In the genomic region with DNA sequence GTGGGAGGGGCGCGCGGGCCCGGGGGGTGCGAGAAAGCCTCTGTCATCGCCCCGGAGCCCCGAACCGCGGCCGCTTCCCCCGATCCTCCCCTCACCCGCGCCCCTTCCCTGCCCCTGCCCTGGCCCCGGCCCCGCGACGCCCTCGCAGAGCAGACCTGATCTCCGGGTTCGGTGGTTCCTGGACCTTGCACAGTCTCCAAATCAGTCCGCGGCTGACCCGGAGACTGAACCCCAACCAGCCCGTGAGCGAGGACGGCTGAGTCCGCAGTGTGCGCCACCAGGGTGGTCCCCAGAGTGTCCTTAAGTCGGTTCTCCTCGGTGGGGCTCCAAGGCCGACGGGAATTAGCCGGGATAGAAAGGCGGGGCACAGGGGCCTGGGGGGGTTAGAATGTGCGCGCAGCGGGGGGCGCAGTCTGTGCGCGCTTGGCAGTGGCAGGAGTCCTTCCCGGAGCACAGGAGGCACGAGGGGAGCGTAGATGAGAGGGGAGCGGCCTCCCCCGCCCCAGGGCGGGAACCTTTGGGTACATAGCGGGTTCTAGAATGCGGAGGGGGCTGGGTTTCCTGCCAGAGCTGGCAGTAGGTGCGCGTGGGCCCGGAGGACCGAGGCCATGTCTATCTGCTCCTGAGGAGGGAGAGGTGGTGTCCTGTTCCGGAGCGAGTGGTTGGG, we compare ENCODE assay signal across 8 cellular contexts. TPM values are rescaled to one million over a fixed set of nuclear protein-coding genes. Genes with fewer than 3 reads are reported as not detected.
DNase-seq lines count a peak whose midpoint lies in the region; ATAC-seq, FAIRE-seq and TF ChIP-seq lines count a peak whose summit lies in the region.

No MANE protein-coding gene starts in this region.

- H3K9me2 ChIP-seq in HCT116 (ENCODE audit: insufficient read depth): no peaks in the 10 kb centered on the region

- peaks cover 11 to 15% (median 13%) of the 10 kb centered on the region in 3 donors for H3K4me1 Mint-ChIP-seq in T-cell

- no peaks in the 10 kb centered on the region for H3K27me3 ChIP-seq in HCT116 (ENCODE audit: insufficient read depth, low read length)
- H3K27me3 ChIP-seq in effector memory CD4-positive, alpha-beta T cell (replicated peaks; ENCODE audit: control insufficient read depth, insufficient read depth, low read length, poor library complexity, severe bottlenecking): no peaks in the 10 kb centered on the region
- H3K27me3 ChIP-seq in mucosa of rectum (ENCODE audit: control insufficient read depth in 2 of 2, insufficient read depth in 2 of 2, low read length in 2 of 2): no peaks in the 10 kb centered on the region

- no peak for TF ChIP-seq CTCF in HCT116 (IDR thresholded peaks at IDR 0.05 in 2 of 3, conservative IDR thresholded peaks at IDR 0.05 in 1 of 3; ENCODE audit: borderline replicate concordance in 1 of 3, insufficient read depth in 1 of 3, low read depth in 2 of 3, low read length in 2 of 3)

- H3K36me3 ChIP-seq in HCT116 (ENCODE audit: control insufficient read depth in 1 of 2, insufficient read depth in 2 of 2, low read length in 2 of 2) (peaks cover 4 to 16% of the 10 kb centered on the region in 2 experiments; a peak in 2 of 4 replicates), mucosa of rectum (ENCODE audit: control insufficient read depth in 2 of 2, insufficient read depth in 2 of 2, low read length in 2 of 2) (no peaks in the 10 kb centered on the region)
- H3K36me3 ChIP-seq in effector memory CD4-positive, alpha-beta T cell (ENCODE audit: control insufficient read depth, insufficient read depth, low read length): no peaks in the 10 kb centered on the region

- H3K27ac Mint-ChIP-seq in T-cell: peak overlapping the region; percentile 55

- H3K36me3 Mint-ChIP-seq in T-cell: no peaks in the 10 kb centered on the region

- H3K27me3 Mint-ChIP-seq in T-cell: no peaks in the 10 kb centered on the region

- intact Hi-C loops in HCT116 (cut with micrococcal nuclease): loop anchor here (2.0 kb wide), 1 partner anchor 68 kb away; no protein-coding TSS in a partner anchor

- H3K9me3 ChIP-seq in HCT116 (ENCODE audit: control insufficient read depth in 1 of 2, insufficient read depth in 1 of 2, low read depth in 1 of 2, low read length in 2 of 2) (no peaks in the 10 kb centered on the region), mucosa of rectum (ENCODE audit: control insufficient read depth in 2 of 2, low read length in 2 of 2) (no peaks in the 10 kb centered on the region)
- no peaks in the 10 kb centered on the region for H3K9me3 ChIP-seq in effector memory CD4-positive, alpha-beta T cell (ENCODE audit: control insufficient read depth, low read length)

- CTCF ChIA-PET in HCT116 (lab: Charles Lee): no interaction called here
- CTCF ChIA-PET in T-cell (lab: Charles Lee): no interaction called here

- no peaks in the 10 kb centered on the region for H4K20me1 ChIP-seq in HCT116 (ENCODE audit: insufficient read depth)

- POLR2A ChIA-PET in HCT116 (lab: Charles Lee): no interaction called here
- POLR2A ChIA-PET in T-cell (lab: Charles Lee): no interaction called here

- FAIRE-seq in urothelium cell line (lab: Jason Lieb, UNC) (no peak), frontal cortex (lab: Jason Lieb, UNC) (no peak)

- no peaks in the 10 kb centered on the region for H3K9me3 Mint-ChIP-seq in T-cell

- peak overlapping the region; percentile 83 to 93 for H3K4me3 ChIP-seq in HCT116 (replicated peaks in 1 of 2; ENCODE audit: low read depth in 1 of 2, low read length in 2 of 2)
- peak overlapping the region; percentile 68 for H3K4me3 ChIP-seq in effector memory CD4-positive, alpha-beta T cell (ENCODE audit: insufficient read depth, low read depth, low read length, poor library complexity, severe bottlenecking)
- H3K4me3 ChIP-seq in mucosa of rectum (ENCODE audit: low read length in 2 of 2): peak overlapping the region; percentile 61 to 62

- peak overlapping the region; percentile 87 for H3K27ac ChIP-seq in HCT116 (ENCODE audit: low read depth, low read length)
- peak overlapping the region; percentile 18 for H3K27ac ChIP-seq in effector memory CD4-positive, alpha-beta T cell (ENCODE audit: insufficient read depth, low read length, poor library complexity, severe bottlenecking)
- H3K27ac ChIP-seq in mucosa of rectum (ENCODE audit: low read depth in 2 of 2, low read length in 2 of 2): peak overlapping the region; percentile 9 to 61

- no peak for TF ChIP-seq POLR2A in HCT116 (IDR thresholded peaks at IDR 0.05; ENCODE audit: borderline replicate concordance, extremely low read depth, insufficient read depth, insufficient read length)

- peaks cover 27% of the 10 kb centered on the region for H3K79me2 ChIP-seq in HCT116 (ENCODE audit: insufficient read depth, low read length)

- DNase-seq in DMS79 (lab: John Stamatoyannopoulos, UW) (peak; percentile 19), HCT116 (ENCODE audit: low read depth, low spot score) (no peak), T-cell (peak in 5 of 34 experiments; percentile 15 to 25 (median 23)), urothelium cell line (ENCODE audit: low spot score) (peak; percentile 22), frontal cortex (ENCODE audit: low spot score in 2 of 2) (no peak), DMS153 treated with DMSO at 0.1 percent for 48 hours (lab: John Stamatoyannopoulos, UW; ENCODE audit: unreplicated experiment) (no peak)
- no peak for DNase-seq in effector memory CD4-positive, alpha-beta T cell

- H3K4me1 ChIP-seq in HCT116 (ENCODE audit: control insufficient read depth in 1 of 2, insufficient read depth in 2 of 2, low read length in 2 of 2) (peaks cover 15 to 33% of the 10 kb centered on the region in 2 experiments), mucosa of rectum (ENCODE audit: control insufficient read depth in 2 of 2, insufficient read depth in 2 of 2, low read length in 2 of 2) (peaks cover 0 to 6% of the 10 kb centered on the region in 2 donors)
- peaks cover 11% of the 10 kb centered on the region for H3K4me1 ChIP-seq in effector memory CD4-positive, alpha-beta T cell (ENCODE audit: control insufficient read depth, insufficient read depth, low read length, poor library complexity, severe bottlenecking)

- peak overlapping the region; percentile 95 for H3K9ac ChIP-seq in HCT116 (ENCODE audit: low read length)
- peak overlapping the region in 1 of 2 donors; percentile 66 for H3K9ac ChIP-seq in mucosa of rectum (ENCODE audit: low read depth in 1 of 2, low read length in 2 of 2)

- RAD21 ChIA-PET in HCT116 (lab: Charles Lee; ENCODE audit: low non-redundant PET in 1 of 2, low total read pairs in 2 of 2, uncharacterized antibody in 2 of 2, unreplicated experiment in 2 of 2): no interaction called here

- H2AFZ ChIP-seq in HCT116 (ENCODE audit: low read depth, low read length, poor library complexity, severe bottlenecking): no peak overlapping the region

- peak overlapping the region; percentile 90 for H3K4me2 ChIP-seq in HCT116 (ENCODE audit: low read length)

- ATAC-seq in HCT116 (peak; percentile 41), T-cell (replicated peaks in 1 of 4) (peak; percentile 41 to 58 (median 49))

- H3K4me3 Mint-ChIP-seq in T-cell: peak overlapping the region; percentile 73 to 85 (median 77)

- BruUV-seq in HCT116 (replicated peaks; lab: Mats Ljungman, UMichigan): no TSS peak

- no peak for TF ChIP-seq RAD21 in HCT116 (IDR thresholded peaks at IDR 0.05; ENCODE audit: low read depth)

TF ChIP-seq in HCT116, 20 proteins besides CTCF, POLR2A, EP300 and RAD21:
- TF ChIP-seq ELF1 (IDR thresholded peaks at IDR 0.05; ENCODE audit: borderline replicate concordance, low read depth): no peak
- no peak for TF ChIP-seq JUND (IDR thresholded peaks at IDR 0.05)
- 0 out of 2 replicates have a peak, but pooled peaks have one; percentile 3 for TF ChIP-seq ZFX (IDR thresholded peaks at IDR 0.05)
- TF ChIP-seq, protein P1, sequence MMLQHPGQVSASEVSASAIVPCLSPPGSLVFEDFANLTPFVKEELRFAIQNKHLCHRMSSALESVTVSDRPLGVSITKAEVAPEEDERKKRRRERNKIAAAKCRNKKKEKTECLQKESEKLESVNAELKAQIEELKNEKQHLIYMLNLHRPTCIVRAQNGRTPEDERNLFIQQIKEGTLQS (IDR thresholded peaks at IDR 0.05): no peak
- peak; percentile 34; the same call in 1 of the 2 replicates for TF ChIP-seq POLR2AphosphoS5 (IDR thresholded peaks at IDR 0.05; ENCODE audit: low read depth, low read length)
- TF ChIP-seq, protein P2, sequence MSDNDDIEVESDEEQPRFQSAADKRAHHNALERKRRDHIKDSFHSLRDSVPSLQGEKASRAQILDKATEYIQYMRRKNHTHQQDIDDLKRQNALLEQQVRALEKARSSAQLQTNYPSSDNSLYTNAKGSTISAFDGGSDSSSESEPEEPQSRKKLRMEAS (IDR thresholded peaks at IDR 0.05): no peak
- no peak for TF ChIP-seq SP1 (IDR thresholded peaks at IDR 0.05; ENCODE audit: low read depth)
- no peak for TF ChIP-seq SRF (IDR thresholded peaks at IDR 0.05; ENCODE audit: low read depth)
- TF ChIP-seq EZH2 (IDR thresholded peaks at IDR 0.05): no peak
- peak; percentile 3 for TF ChIP-seq YY1 (IDR thresholded peaks at IDR 0.05; ENCODE audit: extremely low read depth, insufficient replicate concordance, low read depth, low read length)
- TF ChIP-seq CEBPB (IDR thresholded peaks at IDR 0.05; ENCODE audit: low read depth): no peak

RNA-seq across cellular contexts. Expression of a gene that starts 0.8 kb away (rescaled TPM):
- total RNA-seq in HCT116 (2021; ENCODE audit: unreplicated experiment) (37.9 TPM), T-cell (1 to 10 TPM; 2.1 to 4.3 (median 3.7) TPM), frontal cortex (0.41 TPM)
- polyA plus RNA-seq in HCT116 (2012): 30.1 and 34.1 TPM in 2 replicates

RNA-seq across cellular contexts. Expression of a gene that starts 14.1 kb away (rescaled TPM):
- 595 TPM for total RNA-seq in HCT116 (2021; ENCODE audit: unreplicated experiment)
- polyA plus RNA-seq in HCT116 (2012): 271 and 320 TPM in 2 replicates
- total RNA-seq in T-cell: 100 to 1,000 TPM; 239 to 279 (median 252) TPM
- total RNA-seq in frontal cortex: 846 TPM

RNA-seq across cellular contexts. Expression of a gene that starts 20.8 kb away (rescaled TPM):
- total RNA-seq in HCT116 (2021; ENCODE audit: unreplicated experiment): 57.6 TPM
- 86.3 and 86.6 TPM in 2 replicates for polyA plus RNA-seq in HCT116 (2012)
- total RNA-seq in T-cell: 10 to 100 TPM; 22.6 to 32.9 (median 31.4) TPM
- 1.2 TPM for total RNA-seq in frontal cortex

RNA-seq across cellular contexts. Expression of a gene that starts 46.4 kb away (rescaled TPM):
- total RNA-seq in HCT116 (2021; ENCODE audit: unreplicated experiment) (155 TPM), T-cell (10 to 100 TPM in 2 of 5 donors, 1 to 10 TPM in 3; 4.1 to 10.5 (median 8.0) TPM), frontal cortex (31.4 TPM)
- 150 and 152 TPM in 2 replicates for polyA plus RNA-seq in HCT116 (2012)

Comparison
In these comparisons a context has a peak if more than half of its experiments do, and no peak if none do; other contexts are left out.
1. DNase-seq: peak in DMS79 (single experiment) and urothelium cell line (single experiment); none in HCT116 (single experiment), effector memory CD4-positive, alpha-beta T cell (0 of 3), frontal cortex (0 of 2) and DMS153 treated with DMSO at 0.1 percent for 48 hours (single experiment).
2. H3K27ac ChIP-seq: peak in every context shown above with its lines; median percentile 87 in HCT116; 35 in mucosa of rectum; 18 in effector memory CD4-positive, alpha-beta T cell.
3. RNA of a gene that starts 20.8 kb away (total RNA-seq): 57.6 TPM in HCT116 (single experiment) and 22.6 to 32.9 TPM in T-cell; 1.2 TPM in frontal cortex (single experiment); every median in the first group is over 10 times any median in the second.
4. Peak in every context shown above with its lines, with median percentiles within 50 percentile points of each other: H3K4me3 ChIP-seq.